36 cellular contexts compared by ENCODE assay signal in genomic region chr18:31420032-31420431, GRCh38. TPM values are rescaled to one million over a fixed set of nuclear protein-coding genes. Genes with fewer than 3 reads are reported as not detected.
"Had no signal": no experiment of that assay in that cellular context is flagged by ENCODE, and none has a peak within 500 bp of the region (broad histone marks: within the 10 kb centered on the region; RNA-seq: fewer than 3 reads in every experiment).

No MANE protein-coding gene starts in this region.

- DNase-seq: activated CD4-positive, alpha-beta T cell treated with anti-CD3 and anti-CD28 coated beads for 48 hours; activated CD4-positive, alpha-beta T cell treated with anti-CD3 and anti-CD28 coated beads, Interleukin-2, amount 50 U/mL, for 48 hours; activated CD8-positive, alpha-beta memory T cell treated with anti-CD3 and anti-CD28 coated beads, Interleukin-2, amount 50 U/mL, for 4 hours; activated effector memory CD4-positive, alpha-beta T cell treated with anti-CD3 and anti-CD28 coated beads, Interleukin-2, amount 50 U/mL, for 16 hours; activated naive CD4-positive, alpha-beta T cell treated with anti-CD3 and anti-CD28 coated beads for 36 hours; activated naive CD8-positive, alpha-beta T cell treated with anti-CD3 and anti-CD28 coated beads for 36 hours; activated T-cell treated with anti-CD3 and anti-CD28 coated beads, Interleukin-2, amount 50 U/mL, for 1 hour; adrenal gland; aorta; body of pancreas; cerebellar nuclear complex; colonic mucosa; effector CD8-positive, alpha-beta T cell; head of caudate nucleus; hippocampal formation; immature natural killer cell; naive thymus-derived CD8-positive, alpha-beta T cell; occipital lobe; right cardiac atrium; stimulated activated CD4-positive, alpha-beta T cell treated with anti-CD3 and anti-CD28 coated beads, Interleukin-12 subunit alpha, Interleukin-12 subunit beta, amount 100 ng/mL, for 4 hours; stimulated activated CD4-positive, alpha-beta T cell treated with anti-CD3 and anti-CD28 coated beads, Interleukin-4, amount 100 ng/mL, for 1 hour; stimulated activated naive CD8-positive, alpha-beta T cell treated with anti-CD3 and anti-CD28 coated beads, Interleukin-15, Interleukin-2, amounts not matched to agents 100 U/mL and 50 U/mL, for 24 hours; T-cell; upper lobe of left lung; WERI-Rb-1 had no signal

- H3K4me3 Mint-ChIP-seq: activated naive CD4-positive, alpha-beta T cell treated with anti-CD3 and anti-CD28 coated beads for 36 hours; activated naive CD8-positive, alpha-beta T cell treated with anti-CD3 and anti-CD28 coated beads for 36 hours; activated T-helper 1 cell treated with anti-CD3 and anti-CD28 coated beads, Interleukin-12 subunit alpha, Interleukin-12 subunit beta, Interleukin-2, Interleukin-4 antibody, amounts not matched to agents 30 ng/mL and 10 ng/mL and 1 ng/mL, durations not matched to agents 14 hours and 24 hours and 36 hours; immature natural killer cell; memory B cell; naive thymus-derived CD8-positive, alpha-beta T cell; neural crest cell; T-cell had no signal

- H3K36me3 Mint-ChIP-seq: activated naive CD8-positive, alpha-beta T cell treated with anti-CD3 and anti-CD28 coated beads for 36 hours; immature natural killer cell; memory B cell; naive thymus-derived CD8-positive, alpha-beta T cell; T-cell had no signal

- H3K36me3 ChIP-seq: adrenal gland, cardiac muscle cell, colonic mucosa, gastroesophageal sphincter, thoracic aorta, upper lobe of left lung, WERI-Rb-1 had no signal

- H3K27me3 Mint-ChIP-seq: activated naive CD8-positive, alpha-beta T cell treated with anti-CD3 and anti-CD28 coated beads for 36 hours; memory B cell; T-cell had no signal

- H3K4me1 Mint-ChIP-seq: activated naive CD8-positive, alpha-beta T cell treated with anti-CD3 and anti-CD28 coated beads for 36 hours; immature natural killer cell; memory B cell; naive thymus-derived CD8-positive, alpha-beta T cell; neural crest cell; T-cell had no signal

- H3K9me3 Mint-ChIP-seq: activated naive CD4-positive, alpha-beta T cell treated with anti-CD3 and anti-CD28 coated beads for 36 hours; neural crest cell had no signal

- H3K27ac ChIP-seq: adrenal gland, body of pancreas, cardiac muscle cell, colonic mucosa, gastroesophageal sphincter, thoracic aorta, upper lobe of left lung, WERI-Rb-1 had no signal

- H3K9me3 ChIP-seq: body of pancreas, colonic mucosa, gastroesophageal sphincter, thoracic aorta, upper lobe of left lung had no signal

- H3K4me1 ChIP-seq: adrenal gland, body of pancreas, colonic mucosa, gastroesophageal sphincter, upper lobe of left lung had no signal

- H3K27me3 ChIP-seq: adrenal gland, body of pancreas, cardiac muscle cell, colonic mucosa, gastroesophageal sphincter, upper lobe of left lung had no signal

- ATAC-seq: activated CD4-positive, CD25-positive, alpha-beta regulatory T cell treated with anti-CD3 and anti-CD28 coated beads, Interleukin-2, amount 50 U/mL, for 24 hours; body of pancreas; gastroesophageal sphincter; naive thymus-derived CD8-positive, alpha-beta T cell; right cardiac atrium; stimulated activated naive CD8-positive, alpha-beta T cell treated with anti-CD3 and anti-CD28 coated beads, Interleukin-15, Interleukin-2, amounts not matched to agents 100 U/mL and 50 U/mL, for 24 hours; T-cell had no signal

- H3K4me3 ChIP-seq: adrenal gland, body of pancreas, cardiac muscle cell, colonic mucosa, gastroesophageal sphincter, thoracic aorta, upper lobe of left lung had no signal

- H3K27ac Mint-ChIP-seq: activated naive CD4-positive, alpha-beta T cell treated with anti-CD3 and anti-CD28 coated beads for 36 hours; activated naive CD8-positive, alpha-beta T cell treated with anti-CD3 and anti-CD28 coated beads for 36 hours; activated T-helper 1 cell treated with anti-CD3 and anti-CD28 coated beads, Interleukin-12 subunit alpha, Interleukin-12 subunit beta, Interleukin-2, Interleukin-4 antibody, amounts not matched to agents 30 ng/mL and 10 ng/mL and 1 ng/mL, durations not matched to agents 14 hours and 24 hours and 36 hours; immature natural killer cell; memory B cell; naive thymus-derived CD8-positive, alpha-beta T cell; T-cell had no signal

RNA-seq across cellular contexts. Expression of gene DSG3, which starts 27.5 kb away (rescaled TPM):
- total RNA-seq: activated CD8-positive, alpha-beta memory T cell treated with anti-CD3 and anti-CD28 coated beads for 36 hours; activated naive CD4-positive, alpha-beta T cell treated with anti-CD3 and anti-CD28 coated beads for 36 hours; activated naive CD8-positive, alpha-beta T cell treated with anti-CD3 and anti-CD28 coated beads for 36 hours; activated T-helper 1 cell treated with anti-CD3 and anti-CD28 coated beads, Interleukin-12 subunit alpha, Interleukin-12 subunit beta, Interleukin-2, Interleukin-4 antibody, amounts not matched to agents 30 ng/mL and 10 ng/mL and 1 ng/mL, durations not matched to agents 14 hours and 24 hours and 36 hours; aorta; body of pancreas; cardiac muscle cell; dermis microvascular lymphatic vessel endothelial cell; epithelial cell of proximal tubule; naive thymus-derived CD8-positive, alpha-beta T cell; neural crest cell; right cardiac atrium; T-cell; upper lobe of left lung had no signal
- polyA plus RNA-seq: immature natural killer cell; naive thymus-derived CD8-positive, alpha-beta T cell; right cardiac atrium had no signal

RNA-seq across cellular contexts. Expression of gene DSG4, which starts 43.5 kb away (rescaled TPM):
- total RNA-seq: activated CD8-positive, alpha-beta memory T cell treated with anti-CD3 and anti-CD28 coated beads for 36 hours; activated naive CD4-positive, alpha-beta T cell treated with anti-CD3 and anti-CD28 coated beads for 36 hours; activated naive CD8-positive, alpha-beta T cell treated with anti-CD3 and anti-CD28 coated beads for 36 hours; activated T-helper 1 cell treated with anti-CD3 and anti-CD28 coated beads, Interleukin-12 subunit alpha, Interleukin-12 subunit beta, Interleukin-2, Interleukin-4 antibody, amounts not matched to agents 30 ng/mL and 10 ng/mL and 1 ng/mL, durations not matched to agents 14 hours and 24 hours and 36 hours; adrenal gland; aorta; body of pancreas; cardiac muscle cell; dermis microvascular lymphatic vessel endothelial cell; epithelial cell of proximal tubule; gastroesophageal sphincter; kidney epithelial cell; naive thymus-derived CD8-positive, alpha-beta T cell; neural crest cell; occipital lobe; right cardiac atrium; T-cell; thoracic aorta; upper lobe of left lung had no signal
- polyA plus RNA-seq: adrenal gland; aorta; cardiac muscle cell; immature natural killer cell; naive thymus-derived CD8-positive, alpha-beta T cell; right cardiac atrium had no signal
